ENCODE assay signal across 8 cellular contexts in the genomic region with DNA sequence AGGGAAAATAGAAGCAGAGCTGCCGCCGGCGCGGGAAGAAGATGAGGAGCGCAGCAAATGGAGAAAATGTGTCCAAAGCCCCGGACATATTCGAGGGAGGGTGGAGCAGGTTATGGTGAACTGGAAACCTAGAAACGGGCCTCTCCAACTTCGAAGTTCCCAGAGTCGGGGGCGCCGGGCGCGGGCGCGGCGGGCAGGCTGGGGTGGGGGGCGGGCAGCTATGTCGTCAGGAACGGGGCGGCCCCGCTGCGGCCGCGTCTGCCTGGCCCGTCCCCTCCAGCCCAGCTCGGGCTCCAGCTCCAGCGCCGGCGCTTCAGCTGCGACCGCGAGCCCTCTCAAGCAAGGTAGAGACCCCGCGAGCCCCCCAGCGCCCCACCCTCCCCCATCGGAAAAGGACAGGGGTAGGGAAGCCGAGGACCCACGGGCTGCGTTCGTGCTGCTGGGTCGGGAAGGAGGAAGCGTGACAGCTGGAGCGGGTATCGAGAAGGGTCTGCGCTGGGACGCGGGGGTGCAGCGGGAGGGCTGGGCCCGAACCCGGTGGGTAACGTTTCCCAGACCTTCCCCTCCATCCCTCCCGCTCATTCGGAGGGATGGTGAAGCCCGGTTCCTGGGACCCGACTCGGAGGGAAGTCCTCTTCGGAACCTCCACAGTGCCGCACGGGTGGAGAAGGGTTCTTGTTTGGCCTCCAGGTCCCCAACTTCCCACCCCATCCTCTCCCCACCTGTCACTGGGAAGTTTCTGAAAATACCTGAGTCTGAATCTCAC. TPM values are rescaled to one million over a fixed set of nuclear protein-coding genes. Genes with fewer than 3 reads are reported as not detected.
DNase-seq lines count a peak whose midpoint lies in the region; ATAC-seq and TF ChIP-seq lines count a peak whose summit lies in the region.

No MANE protein-coding gene starts in this region.

- peak overlapping the region; percentile 95 for H2AFZ ChIP-seq in GM23248

- H3K27ac ChIP-seq in GM23248 (peak overlapping the region; percentile 87), dorsolateral prefrontal cortex (peak overlapping the region in 56 of 59 donors; percentile 6 to 97 (median 69)), liver (ENCODE audit: low read depth in 1 of 2, low read length in 2 of 2) (peak overlapping the region; percentile 6 to 71)

- no peak for TF ChIP-seq RAD21 in liver (IDR thresholded peaks at IDR 0.05)

- H4K20me1 ChIP-seq in GM23248 (ENCODE audit: insufficient read depth) = no peaks in the 10 kb centered on the region

- H3K4me2 ChIP-seq in GM23248 (ENCODE audit: unreplicated experiment) = peak overlapping the region; percentile 94

- WGBS in GM23248 (ENCODE audit: low coverage in 1 of 2, low lambda C conversion rate in 2 of 2, missing lambda C conversion rate in 2 of 2), 2 experiments = 0 to 1% methylated on average over 20 to 51 of the region's 60 CpGs
- WGBS in liver = 2% methylated on average over 60 of the region's 60 CpGs

- peaks cover 51% of the 10 kb centered on the region for H3K79me2 ChIP-seq in GM23248 (ENCODE audit: insufficient read depth)

- H3K4me3 ChIP-seq in GM23248 (peak overlapping the region; percentile 78), dorsolateral prefrontal cortex (peak overlapping the region; percentile 48 to 88 (median 75)), liver (ENCODE audit: low read depth in 1 of 3, low read length in 3 of 3) (peak overlapping the region; percentile 36 to 68 (median 58))

- no peaks in the 10 kb centered on the region for H3K9me2 ChIP-seq in GM23248 (ENCODE audit: insufficient read depth)

- H3K36me3 ChIP-seq in GM23248 (ENCODE audit: low read depth) (no peaks in the 10 kb centered on the region), liver (ENCODE audit: control insufficient read depth in 4 of 4, insufficient read depth in 3 of 4, low read depth in 1 of 4, low read length in 3 of 4) (no peaks in the 10 kb centered on the region)

- no peak for ATAC-seq in stimulated activated naive CD8-positive, alpha-beta T cell treated with anti-CD3 and anti-CD28 coated beads, Interleukin-15, Interleukin-2, amounts not matched to agents 100 U/mL and 50 U/mL, for 24 hours
- ATAC-seq in HG03025 (IDR thresholded peaks at IDR 0.05; ENCODE audit: low FRiP score, unreplicated experiment) (no peak), HG03432 (IDR thresholded peaks at IDR 0.05; ENCODE audit: unreplicated experiment) (no peak)

- H3K9me3 ChIP-seq in GM23248 (ENCODE audit: low read depth) (no peaks in the 10 kb centered on the region), liver (ENCODE audit: control insufficient read depth in 4 of 4, low read length in 3 of 4) (no peaks in the 10 kb centered on the region)

- TF ChIP-seq CTCF in dorsolateral prefrontal cortex (IDR thresholded peaks at IDR 0.05 in 54 of 56, conservative IDR thresholded peaks at IDR 0.05 in 2 of 56; ENCODE audit: low read depth in 1 of 56, partially characterized antibody in 56 of 56) (peak in 1 of 56 donors; percentile 6), liver (IDR thresholded peaks at IDR 0.05; ENCODE audit: low read depth, low read length, missing input control) (no peak)

- H3K4me1 ChIP-seq in GM23248 (ENCODE audit: insufficient read depth) (peaks cover 40% of the 10 kb centered on the region), liver (ENCODE audit: control insufficient read depth in 4 of 4, insufficient read depth in 4 of 4, low read length in 3 of 4) (peaks cover 4 to 20% (median 10%) of the 10 kb centered on the region in 4 donors)

- peak overlapping the region; percentile 87 for H3K9ac ChIP-seq in GM23248
- peak overlapping the region in 1 of 2 donors; percentile 33 for H3K9ac ChIP-seq in liver (ENCODE audit: low read depth in 1 of 2, low read length in 2 of 2)

- in situ Hi-C loops in GM23248 (cut with MboI) = loop anchor here (10.0 kb wide), 1 partner anchor 107 kb away; the partner anchor contains the start of gene DNAJC14

- H3K27me3 ChIP-seq in GM23248 (replicated peaks; ENCODE audit: insufficient read depth) (no peaks in the 10 kb centered on the region), dorsolateral prefrontal cortex (no peaks in the 10 kb centered on the region), liver (ENCODE audit: control insufficient read depth in 4 of 4, insufficient read depth in 4 of 4, low read length in 3 of 4) (no peaks in the 10 kb centered on the region)

- DNase-seq in AG08396 (ENCODE audit: low spot score) (peak; percentile 75), GM23248 (peak; percentile 72), T-helper 2 cell (peak in 3 of 5 experiments; percentile 12 to 62 (median 23)), dorsolateral prefrontal cortex (peak in 8 of 10 donors; percentile 21 to 69 (median 53))
- DNase-seq in stimulated activated naive CD8-positive, alpha-beta T cell treated with anti-CD3 and anti-CD28 coated beads, Interleukin-15, Interleukin-2, amounts not matched to agents 100 U/mL and 50 U/mL, for 24 hours = peak; percentile 55

- intact Hi-C loops in dorsolateral prefrontal cortex (cut with DNase I) = loop anchor here (5.0 kb wide), 1 partner anchor 40 kb away; the partner anchor contains the start of gene RAB5B (in 2 of the 2)

- peaks cover 36% of the 10 kb centered on the region for H3F3A ChIP-seq in GM23248 (ENCODE audit: insufficient read depth)

TF ChIP-seq in liver, 16 proteins besides CTCF, POLR2A, EP300 and RAD21:
- no peak for TF ChIP-seq SP1 (IDR thresholded peaks at IDR 0.05)
- no peak for TF ChIP-seq EGR1 (IDR thresholded peaks at IDR 0.05; ENCODE audit: low read depth in 2 of 2)
- TF ChIP-seq FOXA2 (IDR thresholded peaks at IDR 0.05) = no peak
- TF ChIP-seq MAX (IDR thresholded peaks at IDR 0.05) = no peak
- no peak for TF ChIP-seq HNF4G (IDR thresholded peaks at IDR 0.05)

RNA-seq across cellular contexts. Expression of gene DGKA, which starts 1.0 kb away (rescaled TPM):
- 66.6 and 67.7 TPM in 2 replicates for total RNA-seq in GM23248 (2014; rRNA removed; shearing (Covaris generic))
- polyA plus RNA-seq in GM23248 (2016; fragmentation: Nextera tagmentation; extraction: Ambion mirVana) (109 and 116 TPM in 2 replicates), liver (1 to 10 TPM; 2.1 to 3.3 TPM)
- total RNA-seq in dorsolateral prefrontal cortex (10 to 100 TPM; 23.7 to 83.8 (median 48.3) TPM), liver (10 to 100 TPM in 1 of 2 donors, 1 to 10 TPM in 1; 6.9 to 10.5 TPM)

RNA-seq across cellular contexts. Expression of gene PYM1, which starts 4.3 kb away (rescaled TPM):
- 20.1 and 25.9 TPM in 2 replicates for total RNA-seq in GM23248 (2014; rRNA removed; shearing (Covaris generic))
- 33.5 and 34.4 TPM in 2 replicates for polyA plus RNA-seq in GM23248 (2016; fragmentation: Nextera tagmentation; extraction: Ambion mirVana)
- 10 to 100 TPM in 118 of 120 experiments, 1 to 10 TPM in 2; 9.6 to 27.3 (median 17.6) TPM for total RNA-seq in dorsolateral prefrontal cortex
- total RNA-seq in liver = 10 to 100 TPM; 16.7 to 21.0 TPM
- polyA plus RNA-seq in liver = 10 to 100 TPM; 21.6 to 29.4 TPM

RNA-seq across cellular contexts. Expression of gene PMEL, which starts 33.9 kb away (rescaled TPM):
- 0.13 and 2.3 TPM in 2 replicates for total RNA-seq in GM23248 (2014; rRNA removed; shearing (Covaris generic))
- polyA plus RNA-seq in GM23248 (2016; fragmentation: Nextera tagmentation; extraction: Ambion mirVana) = 0.38 and 0.76 TPM in 2 replicates
- 1 to 10 TPM in 5 of 120 experiments, under 1 TPM in 17, not detected in 98; 0.25 to 1.7 (median 0.76) TPM for total RNA-seq in dorsolateral prefrontal cortex
- total RNA-seq in liver = 1 to 10 TPM; 1.1 to 4.5 TPM
- polyA plus RNA-seq in liver = 1 to 10 TPM; 2.1 to 2.7 TPM

RNA-seq across cellular contexts. Expression of gene CDK2, which starts 34.7 kb away (rescaled TPM):
- 20.8 and 34.9 TPM in 2 replicates for total RNA-seq in GM23248 (2014; rRNA removed; shearing (Covaris generic))
- polyA plus RNA-seq in GM23248 (2016; fragmentation: Nextera tagmentation; extraction: Ambion mirVana) = 16.2 and 16.6 TPM in 2 replicates
- total RNA-seq in dorsolateral prefrontal cortex = 10 to 100 TPM in 16 of 120 experiments, 1 to 10 TPM in 104; 2.0 to 21.4 (median 6.5) TPM
- 10 to 100 TPM in 1 of 2 donors, 1 to 10 TPM in 1; 8.6 to 22.6 TPM for total RNA-seq in liver
- 1 to 10 TPM; 5.1 to 7.3 TPM for polyA plus RNA-seq in liver

RNA-seq across cellular contexts. Expression of gene RAB5B, which starts 41.9 kb away (rescaled TPM):
- 47.0 and 58.6 TPM in 2 replicates for total RNA-seq in GM23248 (2014; rRNA removed; shearing (Covaris generic))
- 65.8 and 66.6 TPM in 2 replicates for polyA plus RNA-seq in GM23248 (2016; fragmentation: Nextera tagmentation; extraction: Ambion mirVana)
- total RNA-seq in dorsolateral prefrontal cortex = 100 to 1,000 TPM; 148 to 223 (median 185) TPM
- total RNA-seq in liver = 10 to 100 TPM; 40.7 to 44.0 TPM
- 10 to 100 TPM; 20.7 to 36.0 TPM for polyA plus RNA-seq in liver

Comparison
In these comparisons a context has a peak if more than half of its experiments do, and no peak if none do; other contexts are left out.
1. DNase-seq: peak in every context shown above with its lines; median percentile 75 in AG08396; 72 in GM23248; 55 in stimulated activated naive CD8-positive, alpha-beta T cell treated with anti-CD3 and anti-CD28 coated beads, Interleukin-15, Interleukin-2, amounts not matched to agents 100 U/mL and 50 U/mL, for 24 hours; 53 in dorsolateral prefrontal cortex; 23 in T-helper 2 cell.